1 cellular context compared by ENCODE assay signal in genomic region chr5:154276932-154277331, GRCh38.
A peak's percentile ranks its signal among the peaks of the same experiment; 100 is the strongest.
TF ChIP-seq lines count a peak whose summit lies in the region.

No MANE protein-coding gene starts in this region.

TF ChIP-seq in K562, 482 proteins besides CTCF, POLR2A, EP300 and RAD21 (continued from another document and continues in another):
- TF ChIP-seq ZNF318 (IDR thresholded peaks at IDR 0.05; ENCODE audit: borderline replicate concordance in 1 of 2, low read depth in 1 of 2) (no peak), ELF2 (CRISPR knock-in tag; IDR thresholded peaks at IDR 0.05) (no peak), NFATC3 (IDR thresholded peaks at IDR 0.05) (no peak), POLR2AphosphoS5 (IDR thresholded peaks at IDR 0.05; ENCODE audit: control insufficient read depth, insufficient read depth, low read depth, low read length) (no peak), ZNF592 (IDR thresholded peaks at IDR 0.05) (peak; percentile 63), JUND (IDR thresholded peaks at IDR 0.05; ENCODE audit: borderline replicate concordance, low read depth, low read length) (peak; percentile 31; the same call in 1 of the 2 replicates), JUND (tag; IDR thresholded peaks at IDR 0.05; ENCODE audit: borderline replicate concordance, low read depth, low read length) (peak; percentile 22; the same call in 1 of the 3 replicates), C11orf30 (IDR thresholded peaks at IDR 0.05; ENCODE audit: low read depth) (peak; percentile 80), UBTF (IDR thresholded peaks at IDR 0.05; ENCODE audit: borderline replicate concordance in 1 of 2, low read depth in 2 of 2, low read length in 2 of 2) (0 out of 4 replicates have a peak, but pooled peaks of 1 of the 2 experiments have one; percentile 44), CTBP1 (IDR thresholded peaks at IDR 0.05; ENCODE audit: borderline replicate concordance) (no peak; the same call in 1 of the 2 replicates), ZNF609 (CRISPR knock-in tag; IDR thresholded peaks at IDR 0.05; ENCODE audit: borderline replicate concordance) (no peak), RBM39 (optimal IDR thresholded peaks at IDR 0.05; ENCODE audit: low read depth, low read length) (no peak), ZNF830 (CRISPR knock-in tag; IDR thresholded peaks at IDR 0.05) (no peak), ATF4 (CRISPR knock-in tag; IDR thresholded peaks at IDR 0.05) (no peak), TFAM (CRISPR knock-in tag; conservative IDR thresholded peaks at IDR 0.05) (no peak), FOXK2 (conservative IDR thresholded peaks at IDR 0.05 in 1 of 2, IDR thresholded peaks at IDR 0.05 in 1 of 2; ENCODE audit: low read depth in 2 of 2) (no peak), NR2C1 (IDR thresholded peaks at IDR 0.05) (no peak), NR2C1 (tag; IDR thresholded peaks at IDR 0.05) (0 out of 2 replicates have a peak, but pooled peaks have one; percentile 23), MAFG (tag; conservative IDR thresholded peaks at IDR 0.05) (peak; percentile 74), MAZ (CRISPR knock-in tag; conservative IDR thresholded peaks at IDR 0.05 in 1 of 2, IDR thresholded peaks at IDR 0.05 in 1 of 2) (no peak)
